ENCODE assay signal across 9 cellular contexts in the genomic region with DNA sequence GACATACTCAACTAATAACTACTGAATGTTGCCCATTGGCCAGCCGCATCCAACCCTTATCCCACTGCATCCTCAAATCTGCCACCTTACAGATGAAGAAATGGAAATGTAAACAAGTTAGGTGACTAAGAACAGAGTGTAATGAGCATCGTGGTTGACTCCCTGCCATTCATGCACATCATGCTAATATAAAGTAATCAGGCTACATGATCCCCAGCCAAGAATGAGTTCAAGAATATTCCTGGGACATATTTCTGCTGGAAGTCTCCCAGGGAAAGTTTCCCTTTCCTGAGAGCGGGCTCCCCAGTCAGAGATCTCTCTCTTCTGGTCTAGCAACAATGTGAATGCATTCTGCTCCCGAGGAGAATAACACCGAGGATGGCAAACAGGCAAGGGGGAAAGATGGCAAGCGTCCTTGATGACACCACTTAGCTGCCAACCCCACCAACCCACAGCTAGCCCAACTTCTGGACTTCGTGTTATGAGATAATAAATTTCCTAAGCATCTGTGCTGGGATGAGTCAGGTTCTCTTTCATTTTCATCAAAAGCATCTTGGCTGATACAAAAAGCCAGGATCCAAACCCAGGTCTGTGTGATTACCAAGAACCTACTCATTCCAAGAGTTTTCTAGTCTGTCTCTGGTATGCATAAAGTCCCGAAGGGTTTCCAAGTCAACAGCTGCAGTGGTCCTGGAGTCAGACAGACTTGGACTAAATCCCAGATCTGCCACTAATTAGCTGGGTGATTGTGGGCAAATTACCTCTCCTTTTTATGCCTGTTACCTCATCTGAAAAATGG. TPM values are rescaled to one million over a fixed set of nuclear protein-coding genes. Genes with fewer than 3 reads are reported as not detected.
DNase-seq lines count a peak whose midpoint lies in the region; ATAC-seq, FAIRE-seq and TF ChIP-seq lines count a peak whose summit lies in the region.
"Had no signal": no experiment of that assay in that cellular context is flagged by ENCODE, and none has a peak within 500 bp of the region (broad histone marks: within the 10 kb centered on the region; RNA-seq: fewer than 3 reads in every experiment).

No MANE protein-coding gene starts in this region.

- peak overlapping the region; percentile 64 for H3K4me2 ChIP-seq in astrocyte (ENCODE audit: low read length)
- peak overlapping the region; percentile 56 for H3K4me2 ChIP-seq in osteoblast (ENCODE audit: insufficient read depth, low read length)
- H3K4me2 ChIP-seq in smooth muscle cell: no peak overlapping the region

- FAIRE-seq in astrocyte (lab: Jason Lieb, UNC): no peak

- H3K4me1 ChIP-seq in astrocyte (ENCODE audit: insufficient read depth, low read length): peaks cover 24% of the 10 kb centered on the region
- H3K4me1 ChIP-seq in osteoblast (ENCODE audit: insufficient read depth, low read length): peaks cover 27% of the 10 kb centered on the region
- no peaks in the 10 kb centered on the region for H3K4me1 ChIP-seq in smooth muscle cell (ENCODE audit: low read depth)

- no peak overlapping the region for H3K4me3 ChIP-seq in astrocyte (ENCODE audit: insufficient read depth, low read depth, low read length)
- peak overlapping the region; percentile 35 for H3K4me3 ChIP-seq in osteoblast (ENCODE audit: insufficient read depth, low read length)
- H3K4me3 ChIP-seq in smooth muscle cell: no peak overlapping the region

- peak overlapping the region; percentile 68 for H3K27ac ChIP-seq in astrocyte (ENCODE audit: low read depth, low read length)
- H3K27ac ChIP-seq in osteoblast (ENCODE audit: low read depth, low read length): peak overlapping the region; percentile 32
- H3K27ac ChIP-seq in smooth muscle cell (ENCODE audit: low read depth): no peak overlapping the region

- no peak for TF ChIP-seq CTCF in astrocyte (IDR thresholded peaks at IDR 0.05; ENCODE audit: insufficient read depth, low read depth, low read length)
- TF ChIP-seq CTCF in osteoblast (IDR thresholded peaks at IDR 0.05; ENCODE audit: extremely low read depth, low read depth, low read length): no peak
- TF ChIP-seq CTCF in smooth muscle cell (IDR thresholded peaks at IDR 0.05; ENCODE audit: borderline replicate concordance, insufficient read depth, poor library complexity, severe bottlenecking): no peak

- H3K9ac ChIP-seq in astrocyte (ENCODE audit: low read length) (peak overlapping the region; percentile 49), smooth muscle cell (ENCODE audit: low read depth) (no peak overlapping the region)

- H3K36me3 ChIP-seq in astrocyte (ENCODE audit: insufficient read depth, low read length) (no peaks in the 10 kb centered on the region), osteoblast (ENCODE audit: insufficient read depth, low read length) (no peaks in the 10 kb centered on the region), smooth muscle cell (ENCODE audit: low read depth) (no peaks in the 10 kb centered on the region)

- DNase-seq in DMS 273 treated with DMSO at 0.1 percent for 48 hours (lab: John Stamatoyannopoulos, UW) (peak; percentile 68), NCI-H1436 treated with DMSO at 0.1 percent for 48 hours (lab: John Stamatoyannopoulos, UW) (peak; percentile 28), astrocyte (ENCODE audit: low read depth) (peak; percentile 88), osteoblast (ENCODE audit: insufficient read length, low spot score, missing footprints) (no peak), smooth muscle cell (lab: John Stamatoyannopoulos, UW; ENCODE audit: unreplicated experiment) (no peak)
- no peak for DNase-seq in stimulated activated CD4-positive, alpha-beta T cell treated with anti-CD3 and anti-CD28 coated beads, Interleukin-4, amount 100 ng/mL, for 24 hours
- DNase-seq in activated effector memory CD4-positive, alpha-beta T cell treated with anti-CD3 and anti-CD28 coated beads, Interleukin-2, amount 50 U/mL, for 16 hours: no peak
- DNase-seq: CD4-positive, alpha-beta memory T cell had no signal

- H4K20me1 ChIP-seq in astrocyte (ENCODE audit: insufficient read depth, low read length): no peaks in the 10 kb centered on the region
- H4K20me1 ChIP-seq in osteoblast (ENCODE audit: insufficient read depth, low read length): no peaks in the 10 kb centered on the region
- no peaks in the 10 kb centered on the region for H4K20me1 ChIP-seq in smooth muscle cell (ENCODE audit: low read depth)

- no peaks in the 10 kb centered on the region for H3F3A ChIP-seq in smooth muscle cell (ENCODE audit: low read depth)

- H3K79me2 ChIP-seq in astrocyte (ENCODE audit: insufficient read depth, low read length) (no peaks in the 10 kb centered on the region), osteoblast (ENCODE audit: insufficient read depth, low read length) (no peaks in the 10 kb centered on the region), smooth muscle cell (ENCODE audit: low read depth) (no peaks in the 10 kb centered on the region)

- peaks cover 12% of the 10 kb centered on the region for H3K4me1 Mint-ChIP-seq in astrocyte (ENCODE audit: low read depth, unreplicated experiment)
- H3K4me1 Mint-ChIP-seq: CD4-positive, alpha-beta memory T cell had no signal

- H3K9me3 Mint-ChIP-seq in astrocyte (ENCODE audit: unreplicated experiment): peaks cover 5% of the 10 kb centered on the region

- H3K27me3 ChIP-seq in astrocyte (ENCODE audit: insufficient read depth, low read length) (no peaks in the 10 kb centered on the region), osteoblast (ENCODE audit: insufficient read depth, low read length) (no peaks in the 10 kb centered on the region), smooth muscle cell (ENCODE audit: low read depth) (no peaks in the 10 kb centered on the region)

- H2AFZ ChIP-seq in astrocyte (ENCODE audit: low read depth, low read length) (no peak overlapping the region), osteoblast (ENCODE audit: low read length) (no peak overlapping the region), smooth muscle cell (ENCODE audit: low read depth) (no peak overlapping the region)

- no peak for ATAC-seq in GM21367 (IDR thresholded peaks at IDR 0.05; ENCODE audit: unreplicated experiment)

- H3K4me3 Mint-ChIP-seq in astrocyte (ENCODE audit: unreplicated experiment): no peak overlapping the region
- H3K4me3 Mint-ChIP-seq: CD4-positive, alpha-beta memory T cell had no signal

- no peaks in the 10 kb centered on the region for H3K9me3 ChIP-seq in astrocyte (ENCODE audit: insufficient read depth, low read depth, low read length)
- H3K9me3 ChIP-seq in osteoblast (ENCODE audit: low read depth, low read length): no peaks in the 10 kb centered on the region
- peaks cover 2% of the 10 kb centered on the region for H3K9me3 ChIP-seq in smooth muscle cell (replicated peaks; ENCODE audit: low read depth)

- no peak overlapping the region for H3K27ac Mint-ChIP-seq in astrocyte (ENCODE audit: unreplicated experiment)
- H3K27ac Mint-ChIP-seq: CD4-positive, alpha-beta memory T cell had no signal

- peaks cover 5% of the 10 kb centered on the region for H3K27me3 Mint-ChIP-seq in astrocyte (ENCODE audit: low read depth, unreplicated experiment)

- no peaks in the 10 kb centered on the region for H3K36me3 Mint-ChIP-seq in astrocyte (ENCODE audit: low read depth, unreplicated experiment)
- H3K36me3 Mint-ChIP-seq: CD4-positive, alpha-beta memory T cell had no signal

- WGBS in smooth muscle cell (ENCODE audit: low lambda C conversion rate): 78% methylated on average over 8 of the region's 8 CpGs

RNA-seq across cellular contexts. Expression of a gene that starts 55.7 kb away (rescaled TPM):
- total RNA-seq in astrocyte (2.4 and 3.5 TPM in 2 replicates), osteoblast (5.8 and 6.5 TPM in 2 replicates), smooth muscle cell (1.1 and 1.8 TPM in 2 replicates)
- polyA plus RNA-seq in smooth muscle cell: 1.9 and 2.1 TPM in 2 replicates
- total RNA-seq: CD4-positive, alpha-beta memory T cell had no signal
- polyA plus RNA-seq: CD4-positive, alpha-beta memory T cell had no signal

Comparison
In these comparisons a context has a peak if more than half of its experiments do, and no peak if none do; other contexts are left out.
1. DNase-seq: peak in DMS 273 treated with DMSO at 0.1 percent for 48 hours (single experiment), NCI-H1436 treated with DMSO at 0.1 percent for 48 hours (single experiment) and astrocyte (single experiment); none in osteoblast (single experiment), smooth muscle cell (single experiment), stimulated activated CD4-positive, alpha-beta T cell treated with anti-CD3 and anti-CD28 coated beads, Interleukin-4, amount 100 ng/mL, for 24 hours (single experiment) and activated effector memory CD4-positive, alpha-beta T cell treated with anti-CD3 and anti-CD28 coated beads, Interleukin-2, amount 50 U/mL, for 16 hours (single experiment).